In genomic region chr10:122033224-122033926, GRCh38 we compare ENCODE assay signal across 16 cellular contexts. TPM values are rescaled to one million over a fixed set of nuclear protein-coding genes. Genes with fewer than 3 reads are reported as not detected.
DNase-seq lines count a peak whose midpoint lies in the region; ATAC-seq and TF ChIP-seq lines count a peak whose summit lies in the region.
"Had no signal": no experiment of that assay in that cellular context is flagged by ENCODE, and none has a peak within 500 bp of the region (broad histone marks: within the 10 kb centered on the region; RNA-seq: fewer than 3 reads in every experiment).

No MANE protein-coding gene starts in this region.

- no peaks in the 10 kb centered on the region for H3K4me1 Mint-ChIP-seq in naive thymus-derived CD4-positive, alpha-beta T cell
- H3K4me1 Mint-ChIP-seq: activated CD4-positive, alpha-beta T cell treated with anti-CD3 and anti-CD28 coated beads, Interleukin-2, amount 10 ng/mL, durations not matched to agents 7 days and 5 days had no signal

- H3K4me1 ChIP-seq in lung (ENCODE audit: control insufficient read depth in 2 of 2, insufficient read depth in 2 of 2, low read length in 2 of 2) (peaks cover 1 to 2% of the 10 kb centered on the region in 2 donors), upper lobe of right lung (peaks cover 8% of the 10 kb centered on the region)
- no peaks in the 10 kb centered on the region for H3K4me1 ChIP-seq in naive thymus-derived CD4-positive, alpha-beta T cell (ENCODE audit: control insufficient read depth in 2 of 2, insufficient read depth in 2 of 2, low read length in 2 of 2)

- WGBS in lung, 2 donors, result 54 to 65% methylated on average over 9 of the region's 9 CpGs

- no peaks in the 10 kb centered on the region for H3K27me3 ChIP-seq in lung (ENCODE audit: control insufficient read depth, insufficient read depth)
- H3K27me3 ChIP-seq in upper lobe of right lung, result no peaks in the 10 kb centered on the region
- no peaks in the 10 kb centered on the region for H3K27me3 ChIP-seq in naive thymus-derived CD4-positive, alpha-beta T cell (ENCODE audit: control insufficient read depth in 2 of 2, insufficient read depth in 2 of 2, low read length in 2 of 2)
- H3K27me3 ChIP-seq: brain microvascular endothelial cell, Peyer's patch had no signal

- intact Hi-C loops in Right ventricle myocardium inferior (cut with DNase I) (no loop called here), cardiac septum (cut with DNase I) (loop anchor here (5.0 kb wide), 1 partner anchor 36 kb away; no protein-coding TSS in a partner anchor), upper lobe of right lung (cut with DNase I) (no loop called here)
- intact Hi-C loops in naive thymus-derived CD4-positive, alpha-beta T cell (cut with micrococcal nuclease), result no loop called here

- no peak for TF ChIP-seq CTCF in lung (IDR thresholded peaks at IDR 0.05; ENCODE audit: control extremely low read depth, extremely low read depth)
- TF ChIP-seq CTCF in upper lobe of right lung (IDR thresholded peaks at IDR 0.05), result no peak

- no peak overlapping the region for H3K4me3 Mint-ChIP-seq in naive thymus-derived CD4-positive, alpha-beta T cell
- H3K4me3 Mint-ChIP-seq: activated CD4-positive, alpha-beta T cell treated with anti-CD3 and anti-CD28 coated beads, Interleukin-2, amount 10 ng/mL, durations not matched to agents 7 days and 5 days; activated T-cell treated with anti-CD3 and anti-CD28 coated beads, Interleukin-2, amount 50 U/mL, for 24 hours; CD4-positive, alpha-beta T cell had no signal

- POLR2A ChIA-PET in naive thymus-derived CD4-positive, alpha-beta T cell (lab: Charles Lee), result no interaction called here

- H3K27ac Mint-ChIP-seq in naive thymus-derived CD4-positive, alpha-beta T cell, result peak overlapping the region in 1 of 9 donors; percentile 10
- H3K27ac Mint-ChIP-seq: activated CD4-positive, alpha-beta T cell treated with anti-CD3 and anti-CD28 coated beads, Interleukin-2, amount 10 ng/mL, durations not matched to agents 7 days and 5 days; activated T-cell treated with anti-CD3 and anti-CD28 coated beads, Interleukin-2, amount 50 U/mL, for 24 hours; CD4-positive, alpha-beta T cell had no signal

- H3K4me3 ChIP-seq in lung (no peak overlapping the region), upper lobe of right lung (no peak overlapping the region)
- no peak overlapping the region for H3K4me3 ChIP-seq in naive thymus-derived CD4-positive, alpha-beta T cell (ENCODE audit: low read length)
- H3K4me3 ChIP-seq: Peyer's patch had no signal

- DNase-seq in Right ventricle myocardium inferior (ENCODE audit: missing footprints), result no peak
- DNase-seq in cardiac septum (ENCODE audit: low spot score), result no peak
- DNase-seq in epithelial cell of prostate (ENCODE audit: low read depth, low spot score), result no peak
- DNase-seq in lung (ENCODE audit: low spot score), result peak; percentile 69
- DNase-seq in upper lobe of right lung, result no peak
- no peak for DNase-seq in T-helper 9 cell
- no peak for DNase-seq in activated T-cell treated with anti-CD3 and anti-CD28 coated beads, Interleukin-2, amount 50 U/mL, for 1 hour
- no peak for DNase-seq in naive thymus-derived CD4-positive, alpha-beta T cell
- DNase-seq: activated CD4-positive, alpha-beta T cell treated with anti-CD3 and anti-CD28 coated beads, Interleukin-2, amount 10 ng/mL, durations not matched to agents 7 days and 5 days; activated T-cell treated with anti-CD3 and anti-CD28 coated beads, Interleukin-2, amount 50 U/mL, for 24 hours; brain microvascular endothelial cell; CD4-positive, alpha-beta T cell; dermis blood vessel endothelial cell; NCI-H526; stimulated activated CD4-positive, alpha-beta T cell treated with anti-CD3 and anti-CD28 coated beads, Interleukin-2, amount 100 ng/mL, for 24 hours had no signal

- H3K9me3 ChIP-seq in lung (ENCODE audit: control insufficient read depth in 2 of 2, insufficient read depth in 1 of 2, low read length in 1 of 2), result peaks cover 0 to 2% of the 10 kb centered on the region in 2 donors
- H3K9me3 ChIP-seq in upper lobe of right lung, result no peaks in the 10 kb centered on the region
- no peaks in the 10 kb centered on the region for H3K9me3 ChIP-seq in naive thymus-derived CD4-positive, alpha-beta T cell (ENCODE audit: control insufficient read depth in 2 of 3, low read length in 3 of 3)
- H3K9me3 ChIP-seq: Peyer's patch had no signal

- peaks cover 0 to 5% (median 0%) of the 10 kb centered on the region in 11 donors for H3K9me3 Mint-ChIP-seq in naive thymus-derived CD4-positive, alpha-beta T cell
- H3K9me3 Mint-ChIP-seq: activated CD4-positive, alpha-beta T cell treated with anti-CD3 and anti-CD28 coated beads, Interleukin-2, amount 10 ng/mL, durations not matched to agents 7 days and 5 days; activated T-cell treated with anti-CD3 and anti-CD28 coated beads, Interleukin-2, amount 50 U/mL, for 24 hours; CD4-positive, alpha-beta T cell had no signal

- peaks cover 0 to 64% (median 28%) of the 10 kb centered on the region in 5 donors for H3K27me3 Mint-ChIP-seq in naive thymus-derived CD4-positive, alpha-beta T cell
- H3K27me3 Mint-ChIP-seq: activated CD4-positive, alpha-beta T cell treated with anti-CD3 and anti-CD28 coated beads, Interleukin-2, amount 10 ng/mL, durations not matched to agents 7 days and 5 days had no signal

- H3K36me3 Mint-ChIP-seq in naive thymus-derived CD4-positive, alpha-beta T cell, result peaks cover 0 to 4% (median 0%) of the 10 kb centered on the region in 5 donors

- CTCF ChIA-PET in naive thymus-derived CD4-positive, alpha-beta T cell (lab: Charles Lee), result no interaction called here

- H3K27ac ChIP-seq in epithelial cell of prostate, result peak overlapping the region; percentile 44
- peak overlapping the region; percentile 48 to 64 for H3K27ac ChIP-seq in lung (ENCODE audit: low read depth in 1 of 2, low read length in 1 of 2)
- H3K27ac ChIP-seq in upper lobe of right lung, result no peak overlapping the region
- no peak overlapping the region for H3K27ac ChIP-seq in naive thymus-derived CD4-positive, alpha-beta T cell (ENCODE audit: low read depth, low read length)
- H3K27ac ChIP-seq: brain microvascular endothelial cell had no signal

- H3K36me3 ChIP-seq in lung (ENCODE audit: control insufficient read depth in 2 of 2, insufficient read depth in 2 of 2, low read length in 2 of 2) (no peaks in the 10 kb centered on the region), upper lobe of right lung (no peaks in the 10 kb centered on the region)
- H3K36me3 ChIP-seq in naive thymus-derived CD4-positive, alpha-beta T cell (ENCODE audit: control insufficient read depth in 2 of 3, insufficient read depth in 3 of 3, low read length in 3 of 3), result no peaks in the 10 kb centered on the region
- H3K36me3 ChIP-seq: brain microvascular endothelial cell, Peyer's patch had no signal

- peak; percentile 57 for ATAC-seq in Right ventricle myocardium inferior
- peak; percentile 66 for ATAC-seq in lung (ENCODE audit: insufficient read depth, low FRiP score)
- peak; percentile 91 for ATAC-seq in upper lobe of right lung
- no peak for ATAC-seq in naive thymus-derived CD4-positive, alpha-beta T cell

RNA-seq across cellular contexts. Expression of gene TACC2, which starts 44.4 kb away (rescaled TPM):
- total RNA-seq in Right ventricle myocardium inferior, result 341 TPM
- 282 TPM for total RNA-seq in cardiac septum
- total RNA-seq in lung, result 100 to 1,000 TPM in 1 of 2 donors, 10 to 100 TPM in 1; 43.3 to 309 TPM
- 100 to 1,000 TPM in 1 of 2 donors, 10 to 100 TPM in 1; 91.5 to 163 TPM for polyA plus RNA-seq in lung
- 236 TPM for total RNA-seq in upper lobe of right lung
- total RNA-seq in naive thymus-derived CD4-positive, alpha-beta T cell, result under 1 TPM in 1 of 5 experiments, not detected in 4; 0.16 TPM
- polyA plus RNA-seq in naive thymus-derived CD4-positive, alpha-beta T cell, result not detected
- total RNA-seq: activated CD4-positive, alpha-beta T cell treated with anti-CD3 and anti-CD28 coated beads, Interleukin-2, amount 10 ng/mL, durations not matched to agents 7 days and 5 days; CD4-positive, alpha-beta T cell had no signal

RNA-seq across cellular contexts. Expression of gene NSMCE4A, which starts 58.4 kb away (rescaled TPM):
- total RNA-seq in Right ventricle myocardium inferior (26.6 TPM), cardiac septum (29.0 TPM), lung (10 to 100 TPM; 47.5 to 83.4 TPM), upper lobe of right lung (38.4 TPM)
- 10 to 100 TPM; 28.4 to 88.7 TPM for polyA plus RNA-seq in lung
- 10 to 100 TPM; 34.7 to 87.2 (median 69.4) TPM for total RNA-seq in naive thymus-derived CD4-positive, alpha-beta T cell
- polyA plus RNA-seq in naive thymus-derived CD4-positive, alpha-beta T cell, result 10 to 100 TPM; 41.5 to 57.0 TPM

Comparison
In these comparisons a context has a peak if more than half of its experiments do, and no peak if none do; other contexts are left out.
1. H3K27ac ChIP-seq: peak in epithelial cell of prostate (single experiment) and lung (2 of 2); none in upper lobe of right lung (single experiment) and naive thymus-derived CD4-positive, alpha-beta T cell (single experiment).
2. RNA of gene TACC2, which starts 44.4 kb away (total RNA-seq): 341 TPM in Right ventricle myocardium inferior (single experiment), 43.3 to 309 TPM in lung, 282 TPM in cardiac septum (single experiment) and 236 TPM in upper lobe of right lung (single experiment); 0.16 TPM in naive thymus-derived CD4-positive, alpha-beta T cell; every median in the first group is over 10 times any median in the second.